Comparison of ENCODE assay signal across 8 cellular contexts in the genomic region with DNA sequence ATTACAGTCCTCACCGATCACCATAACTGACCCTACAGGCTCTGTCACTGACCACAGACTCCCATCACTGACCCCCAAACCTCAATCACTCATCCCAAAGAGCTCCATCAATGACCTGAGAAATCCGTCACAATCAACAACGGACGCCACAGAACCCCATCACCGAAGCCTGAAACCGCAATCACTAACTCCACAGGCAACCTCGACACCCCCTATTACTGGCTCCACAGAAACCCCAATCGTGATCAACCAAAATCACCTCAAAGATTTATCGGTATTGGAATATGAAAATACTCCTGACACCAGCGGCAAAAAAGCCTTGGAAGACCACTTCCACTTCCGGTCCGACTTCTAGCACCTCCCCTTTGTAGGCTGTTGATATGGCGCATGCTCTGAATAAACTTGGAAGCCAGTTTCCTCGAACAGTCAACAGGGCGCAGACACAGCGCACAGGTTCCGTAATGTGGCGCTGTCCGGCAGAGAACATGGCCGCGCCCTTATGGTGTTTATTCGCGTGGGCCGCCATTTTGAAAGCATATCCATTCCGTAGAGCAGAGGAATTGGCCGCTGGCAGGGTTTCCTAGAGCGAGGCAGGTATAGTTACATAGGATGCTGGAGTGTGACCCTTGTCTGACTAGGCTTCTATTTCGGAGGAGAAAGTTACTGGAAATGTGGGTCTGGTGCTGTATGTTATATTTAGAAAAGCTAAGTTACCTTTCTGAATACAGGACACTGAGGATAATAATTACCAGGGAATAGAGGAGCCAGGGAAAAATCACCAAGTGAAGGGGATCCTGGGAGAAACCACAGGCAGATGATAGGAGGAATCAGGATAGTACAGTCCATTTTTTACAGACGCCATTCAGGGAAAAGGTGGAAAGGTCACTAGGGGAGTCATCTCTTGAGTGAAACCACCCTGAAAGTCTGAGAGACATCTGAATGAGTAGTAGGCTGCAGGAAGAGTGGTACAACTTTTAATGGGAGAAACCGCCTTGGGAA. TPM values are rescaled to one million over a fixed set of nuclear protein-coding genes. Genes with fewer than 3 reads are reported as not detected.
A peak's percentile ranks its signal among the peaks of the same experiment; 100 is the strongest.
DNase-seq lines count a peak whose midpoint lies in the region; ATAC-seq and TF ChIP-seq lines count a peak whose summit lies in the region.

A gene (minus strand): TSS at position 328 of the 999 bp plus-strand sequence. CDS start 2,785 bp downstream, outside the sequence.

- H3K36me3 Mint-ChIP-seq in activated CD4-positive, alpha-beta T cell treated with anti-CD3 and anti-CD28 coated beads, Interleukin-2, amount 10 ng/mL, durations not matched to agents 7 days and 5 days (ENCODE audit: low read depth) = peaks cover 34% of the 10 kb centered on the region

- H3K27me3 Mint-ChIP-seq in activated CD4-positive, alpha-beta T cell treated with anti-CD3 and anti-CD28 coated beads, Interleukin-2, amount 10 ng/mL, durations not matched to agents 7 days and 5 days = no peaks in the 10 kb centered on the region

- H3K27ac ChIP-seq in coronary artery = peak within 1 kb of the TSS; percentile 66 to 90

- H3K9me3 Mint-ChIP-seq in activated CD4-positive, alpha-beta T cell treated with anti-CD3 and anti-CD28 coated beads, Interleukin-2, amount 10 ng/mL, durations not matched to agents 7 days and 5 days = peaks cover 34% of the 10 kb centered on the region

- CTCF ChIA-PET in activated CD4-positive, alpha-beta T cell treated with anti-CD3 and anti-CD28 coated beads, Interleukin-2, amount 10 ng/mL, durations not matched to agents 7 days and 5 days (lab: Charles Lee) = no interaction called here

- no peak within 1 kb of the TSS for H3K27ac Mint-ChIP-seq in activated CD4-positive, alpha-beta T cell treated with anti-CD3 and anti-CD28 coated beads, Interleukin-2, amount 10 ng/mL, durations not matched to agents 7 days and 5 days

- ATAC-seq in HG03439 (IDR thresholded peaks at IDR 0.05; ENCODE audit: unreplicated experiment) = peak; percentile 98
- peak; percentile 100 for ATAC-seq in left colon

- TF ChIP-seq CTCF in coronary artery (IDR thresholded peaks at IDR 0.05) = no peak

- no peak within 1 kb of the TSS for H3K4me3 Mint-ChIP-seq in activated CD4-positive, alpha-beta T cell treated with anti-CD3 and anti-CD28 coated beads, Interleukin-2, amount 10 ng/mL, durations not matched to agents 7 days and 5 days

- DNase-seq in Ammon's horn (ENCODE audit: low spot score) = peak; percentile 99
- peak; percentile 66 for DNase-seq in GM19238 (ENCODE audit: insufficient read length, low spot score)
- DNase-seq in NCI-H510A (lab: John Stamatoyannopoulos, UW) = peak; percentile 88
- DNase-seq in activated CD4-positive, alpha-beta T cell treated with anti-CD3 and anti-CD28 coated beads, Interleukin-2, amount 10 ng/mL, durations not matched to agents 7 days and 5 days = peak; percentile 93
- DNase-seq in coronary artery (ENCODE audit: low spot score) = peak; percentile 92
- peak; percentile 91 to 94 for DNase-seq in left colon
- peak; percentile 63 to 76 (median 70) for DNase-seq in stimulated activated CD4-positive, alpha-beta T cell treated with anti-CD3 and anti-CD28 coated beads, Interleukin-1b, Interleukin-23, amount 100 ng/mL, for 24 hours (ENCODE audit: low read depth in 4 of 4, low spot score in 1 of 4)

- H3K4me3 ChIP-seq in coronary artery = peak within 1 kb of the TSS; percentile 93

- POLR2A ChIA-PET in activated CD4-positive, alpha-beta T cell treated with anti-CD3 and anti-CD28 coated beads, Interleukin-2, amount 10 ng/mL, durations not matched to agents 7 days and 5 days (lab: Charles Lee) = no interaction called here

- no peaks in the 10 kb centered on the region for H3K4me1 Mint-ChIP-seq in activated CD4-positive, alpha-beta T cell treated with anti-CD3 and anti-CD28 coated beads, Interleukin-2, amount 10 ng/mL, durations not matched to agents 7 days and 5 days

- intact Hi-C loops in left colon (cut with DNase I, micrococcal nuclease) = loop anchor here in 1 of 2 donors (5.0 kb wide), 1 partner anchor 40 kb away; a partner anchor contains a TSS

RNA-seq across cellular contexts. Expression of the gene that starts here (rescaled TPM):
- 10 to 100 TPM in 1 of 2 experiments, 1 to 10 TPM in 1; 9.2 to 10.9 TPM for total RNA-seq in activated CD4-positive, alpha-beta T cell treated with anti-CD3 and anti-CD28 coated beads, Interleukin-2, amount 10 ng/mL, durations not matched to agents 7 days and 5 days
- 10 to 100 TPM in 1 of 2 donors, 1 to 10 TPM in 1; 7.6 to 10.3 TPM for total RNA-seq in left colon

Comparison
In these comparisons a context has a peak if more than half of its experiments do, and no peak if none do; other contexts are left out.
1. Peak in every context shown above with its lines: DNase-seq, ATAC-seq, H3K4me3 ChIP-seq and H3K27ac ChIP-seq.